1 cellular context compared by ENCODE assay signal in the genomic region with DNA sequence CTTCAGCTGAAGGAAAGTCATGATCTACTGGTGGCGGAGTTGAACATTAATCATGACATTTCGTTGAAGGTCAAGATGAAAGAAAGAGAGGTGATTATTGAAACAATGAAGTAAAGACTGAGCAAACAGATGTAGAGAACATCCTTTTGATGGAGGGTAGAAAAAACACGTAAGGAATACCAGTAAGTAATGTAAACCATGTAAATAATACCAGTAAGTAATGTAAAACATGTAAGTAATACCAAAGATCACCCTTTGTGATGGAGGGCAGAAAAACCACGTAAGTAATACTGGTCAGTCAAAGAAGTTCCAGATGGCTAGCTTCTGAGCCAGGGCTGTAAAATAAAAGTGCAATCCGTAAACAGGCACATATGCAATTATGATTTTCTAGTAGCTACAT.
TF ChIP-seq lines count a peak whose summit lies in the region.

No MANE protein-coding gene starts in this region.

TF ChIP-seq in HepG2, 621 proteins besides CTCF, POLR2A, EP300 and RAD21 (continued from another document and continues in another):
- TF ChIP-seq, protein P1, sequence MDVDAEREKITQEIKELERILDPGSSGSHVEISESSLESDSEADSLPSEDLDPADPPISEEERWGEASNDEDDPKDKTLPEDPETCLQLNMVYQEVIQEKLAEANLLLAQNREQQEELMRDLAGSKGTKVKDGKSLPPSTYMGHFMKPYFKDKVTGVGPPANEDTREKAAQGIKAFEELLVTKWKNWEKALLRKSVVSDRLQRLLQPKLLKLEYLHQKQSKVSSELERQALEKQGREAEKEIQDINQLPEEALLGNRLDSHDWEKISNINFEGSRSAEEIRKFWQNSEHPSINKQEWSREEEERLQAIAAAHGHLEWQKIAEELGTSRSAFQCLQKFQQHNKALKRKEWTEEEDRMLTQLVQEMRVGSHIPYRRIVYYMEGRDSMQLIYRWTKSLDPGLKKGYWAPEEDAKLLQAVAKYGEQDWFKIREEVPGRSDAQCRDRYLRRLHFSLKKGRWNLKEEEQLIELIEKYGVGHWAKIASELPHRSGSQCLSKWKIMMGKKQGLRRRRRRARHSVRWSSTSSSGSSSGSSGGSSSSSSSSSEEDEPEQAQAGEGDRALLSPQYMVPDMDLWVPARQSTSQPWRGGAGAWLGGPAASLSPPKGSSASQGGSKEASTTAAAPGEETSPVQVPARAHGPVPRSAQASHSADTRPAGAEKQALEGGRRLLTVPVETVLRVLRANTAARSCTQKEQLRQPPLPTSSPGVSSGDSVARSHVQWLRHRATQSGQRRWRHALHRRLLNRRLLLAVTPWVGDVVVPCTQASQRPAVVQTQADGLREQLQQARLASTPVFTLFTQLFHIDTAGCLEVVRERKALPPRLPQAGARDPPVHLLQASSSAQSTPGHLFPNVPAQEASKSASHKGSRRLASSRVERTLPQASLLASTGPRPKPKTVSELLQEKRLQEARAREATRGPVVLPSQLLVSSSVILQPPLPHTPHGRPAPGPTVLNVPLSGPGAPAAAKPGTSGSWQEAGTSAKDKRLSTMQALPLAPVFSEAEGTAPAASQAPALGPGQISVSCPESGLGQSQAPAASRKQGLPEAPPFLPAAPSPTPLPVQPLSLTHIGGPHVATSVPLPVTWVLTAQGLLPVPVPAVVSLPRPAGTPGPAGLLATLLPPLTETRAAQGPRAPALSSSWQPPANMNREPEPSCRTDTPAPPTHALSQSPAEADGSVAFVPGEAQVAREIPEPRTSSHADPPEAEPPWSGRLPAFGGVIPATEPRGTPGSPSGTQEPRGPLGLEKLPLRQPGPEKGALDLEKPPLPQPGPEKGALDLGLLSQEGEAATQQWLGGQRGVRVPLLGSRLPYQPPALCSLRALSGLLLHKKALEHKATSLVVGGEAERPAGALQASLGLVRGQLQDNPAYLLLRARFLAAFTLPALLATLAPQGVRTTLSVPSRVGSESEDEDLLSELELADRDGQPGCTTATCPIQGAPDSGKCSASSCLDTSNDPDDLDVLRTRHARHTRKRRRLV (CRISPR knock-in tag; IDR thresholded peaks at IDR 0.05) = no peak
- no peak for TF ChIP-seq AGO2 (optimal IDR thresholded peaks at IDR 0.05; ENCODE audit: low read depth, low read length)
- TF ChIP-seq ISL2 (CRISPR knock-in tag; IDR thresholded peaks at IDR 0.05) = peak; percentile 99
- TF ChIP-seq, protein P2, sequence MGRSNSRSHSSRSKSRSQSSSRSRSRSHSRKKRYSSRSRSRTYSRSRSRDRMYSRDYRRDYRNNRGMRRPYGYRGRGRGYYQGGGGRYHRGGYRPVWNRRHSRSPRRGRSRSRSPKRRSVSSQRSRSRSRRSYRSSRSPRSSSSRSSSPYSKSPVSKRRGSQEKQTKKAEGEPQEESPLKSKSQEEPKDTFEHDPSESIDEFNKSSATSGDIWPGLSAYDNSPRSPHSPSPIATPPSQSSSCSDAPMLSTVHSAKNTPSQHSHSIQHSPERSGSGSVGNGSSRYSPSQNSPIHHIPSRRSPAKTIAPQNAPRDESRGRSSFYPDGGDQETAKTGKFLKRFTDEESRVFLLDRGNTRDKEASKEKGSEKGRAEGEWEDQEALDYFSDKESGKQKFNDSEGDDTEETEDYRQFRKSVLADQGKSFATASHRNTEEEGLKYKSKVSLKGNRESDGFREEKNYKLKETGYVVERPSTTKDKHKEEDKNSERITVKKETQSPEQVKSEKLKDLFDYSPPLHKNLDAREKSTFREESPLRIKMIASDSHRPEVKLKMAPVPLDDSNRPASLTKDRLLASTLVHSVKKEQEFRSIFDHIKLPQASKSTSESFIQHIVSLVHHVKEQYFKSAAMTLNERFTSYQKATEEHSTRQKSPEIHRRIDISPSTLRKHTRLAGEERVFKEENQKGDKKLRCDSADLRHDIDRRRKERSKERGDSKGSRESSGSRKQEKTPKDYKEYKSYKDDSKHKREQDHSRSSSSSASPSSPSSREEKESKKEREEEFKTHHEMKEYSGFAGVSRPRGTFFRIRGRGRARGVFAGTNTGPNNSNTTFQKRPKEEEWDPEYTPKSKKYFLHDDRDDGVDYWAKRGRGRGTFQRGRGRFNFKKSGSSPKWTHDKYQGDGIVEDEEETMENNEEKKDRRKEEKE (IDR thresholded peaks at IDR 0.05) = no peak
- TF ChIP-seq ZSCAN20 (CRISPR knock-in tag; IDR thresholded peaks at IDR 0.05; ENCODE audit: borderline replicate concordance) = no peak
- TF ChIP-seq, protein P3, sequence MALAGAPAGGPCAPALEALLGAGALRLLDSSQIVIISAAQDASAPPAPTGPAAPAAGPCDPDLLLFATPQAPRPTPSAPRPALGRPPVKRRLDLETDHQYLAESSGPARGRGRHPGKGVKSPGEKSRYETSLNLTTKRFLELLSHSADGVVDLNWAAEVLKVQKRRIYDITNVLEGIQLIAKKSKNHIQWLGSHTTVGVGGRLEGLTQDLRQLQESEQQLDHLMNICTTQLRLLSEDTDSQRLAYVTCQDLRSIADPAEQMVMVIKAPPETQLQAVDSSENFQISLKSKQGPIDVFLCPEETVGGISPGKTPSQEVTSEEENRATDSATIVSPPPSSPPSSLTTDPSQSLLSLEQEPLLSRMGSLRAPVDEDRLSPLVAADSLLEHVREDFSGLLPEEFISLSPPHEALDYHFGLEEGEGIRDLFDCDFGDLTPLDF (CRISPR knock-in tag; IDR thresholded peaks at IDR 0.05) = no peak
- TF ChIP-seq, protein P4, sequence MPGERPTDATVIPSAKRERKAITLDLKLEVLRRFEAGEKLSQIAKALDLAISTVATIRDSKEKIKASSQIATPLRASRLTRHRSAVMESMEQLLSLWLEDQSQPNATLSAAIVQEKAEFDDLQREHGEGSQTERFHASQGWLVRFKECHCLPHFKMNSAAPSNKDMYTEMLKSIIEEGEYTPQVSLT (CRISPR knock-in tag; IDR thresholded peaks at IDR 0.05; ENCODE audit: borderline replicate concordance, low read depth) = no peak
- TF ChIP-seq TMF1 (CRISPR knock-in tag; IDR thresholded peaks at IDR 0.05; ENCODE audit: low read depth) = no peak
- TF ChIP-seq FLYWCH1 (CRISPR knock-in tag; IDR thresholded peaks at IDR 0.05) = no peak
- TF ChIP-seq ZNF263 (CRISPR knock-in tag; IDR thresholded peaks at IDR 0.05) = no peak
- TF ChIP-seq FIP1L1 (IDR thresholded peaks at IDR 0.05; ENCODE audit: borderline replicate concordance, insufficient read depth, low read depth, low read length) = no peak
- 0 out of 4 replicates have a peak, but pooled peaks of 1 of the 2 experiments have one; percentile 49 for TF ChIP-seq KLF16 (CRISPR knock-in tag; IDR thresholded peaks at IDR 0.05)
- TF ChIP-seq, protein P5, sequence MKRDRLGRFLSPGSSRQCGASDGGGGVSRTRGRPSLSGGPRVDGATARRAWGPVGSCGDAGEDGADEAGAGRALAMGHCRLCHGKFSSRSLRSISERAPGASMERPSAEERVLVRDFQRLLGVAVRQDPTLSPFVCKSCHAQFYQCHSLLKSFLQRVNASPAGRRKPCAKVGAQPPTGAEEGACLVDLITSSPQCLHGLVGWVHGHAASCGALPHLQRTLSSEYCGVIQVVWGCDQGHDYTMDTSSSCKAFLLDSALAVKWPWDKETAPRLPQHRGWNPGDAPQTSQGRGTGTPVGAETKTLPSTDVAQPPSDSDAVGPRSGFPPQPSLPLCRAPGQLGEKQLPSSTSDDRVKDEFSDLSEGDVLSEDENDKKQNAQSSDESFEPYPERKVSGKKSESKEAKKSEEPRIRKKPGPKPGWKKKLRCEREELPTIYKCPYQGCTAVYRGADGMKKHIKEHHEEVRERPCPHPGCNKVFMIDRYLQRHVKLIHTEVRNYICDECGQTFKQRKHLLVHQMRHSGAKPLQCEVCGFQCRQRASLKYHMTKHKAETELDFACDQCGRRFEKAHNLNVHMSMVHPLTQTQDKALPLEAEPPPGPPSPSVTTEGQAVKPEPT (CRISPR knock-in tag; IDR thresholded peaks at IDR 0.05; ENCODE audit: low read depth) = no peak
- TF ChIP-seq, protein P6, sequence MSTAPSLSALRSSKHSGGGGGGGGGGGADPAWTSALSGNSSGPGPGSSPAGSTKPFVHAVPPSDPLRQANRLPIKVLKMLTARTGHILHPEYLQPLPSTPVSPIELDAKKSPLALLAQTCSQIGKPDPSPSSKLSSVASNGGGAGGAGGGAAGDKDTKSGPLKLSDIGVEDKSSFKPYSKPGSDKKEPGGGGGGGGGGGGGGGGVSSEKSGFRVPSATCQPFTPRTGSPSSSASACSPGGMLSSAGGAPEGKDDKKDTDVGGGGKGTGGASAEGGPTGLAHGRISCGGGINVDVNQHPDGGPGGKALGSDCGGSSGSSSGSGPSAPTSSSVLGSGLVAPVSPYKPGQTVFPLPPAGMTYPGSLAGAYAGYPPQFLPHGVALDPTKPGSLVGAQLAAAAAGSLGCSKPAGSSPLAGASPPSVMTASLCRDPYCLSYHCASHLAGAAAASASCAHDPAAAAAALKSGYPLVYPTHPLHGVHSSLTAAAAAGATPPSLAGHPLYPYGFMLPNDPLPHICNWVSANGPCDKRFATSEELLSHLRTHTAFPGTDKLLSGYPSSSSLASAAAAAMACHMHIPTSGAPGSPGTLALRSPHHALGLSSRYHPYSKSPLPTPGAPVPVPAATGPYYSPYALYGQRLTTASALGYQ (CRISPR knock-in tag; IDR thresholded peaks at IDR 0.05) = peak; percentile 83
- peak; percentile 87; the same call in 1 of the 2 replicates for TF ChIP-seq ZNF331 (CRISPR knock-in tag; IDR thresholded peaks at IDR 0.05)
- TF ChIP-seq FOXC1 (CRISPR knock-in tag; IDR thresholded peaks at IDR 0.05; ENCODE audit: borderline replicate concordance) = no peak
- TF ChIP-seq, protein P7, sequence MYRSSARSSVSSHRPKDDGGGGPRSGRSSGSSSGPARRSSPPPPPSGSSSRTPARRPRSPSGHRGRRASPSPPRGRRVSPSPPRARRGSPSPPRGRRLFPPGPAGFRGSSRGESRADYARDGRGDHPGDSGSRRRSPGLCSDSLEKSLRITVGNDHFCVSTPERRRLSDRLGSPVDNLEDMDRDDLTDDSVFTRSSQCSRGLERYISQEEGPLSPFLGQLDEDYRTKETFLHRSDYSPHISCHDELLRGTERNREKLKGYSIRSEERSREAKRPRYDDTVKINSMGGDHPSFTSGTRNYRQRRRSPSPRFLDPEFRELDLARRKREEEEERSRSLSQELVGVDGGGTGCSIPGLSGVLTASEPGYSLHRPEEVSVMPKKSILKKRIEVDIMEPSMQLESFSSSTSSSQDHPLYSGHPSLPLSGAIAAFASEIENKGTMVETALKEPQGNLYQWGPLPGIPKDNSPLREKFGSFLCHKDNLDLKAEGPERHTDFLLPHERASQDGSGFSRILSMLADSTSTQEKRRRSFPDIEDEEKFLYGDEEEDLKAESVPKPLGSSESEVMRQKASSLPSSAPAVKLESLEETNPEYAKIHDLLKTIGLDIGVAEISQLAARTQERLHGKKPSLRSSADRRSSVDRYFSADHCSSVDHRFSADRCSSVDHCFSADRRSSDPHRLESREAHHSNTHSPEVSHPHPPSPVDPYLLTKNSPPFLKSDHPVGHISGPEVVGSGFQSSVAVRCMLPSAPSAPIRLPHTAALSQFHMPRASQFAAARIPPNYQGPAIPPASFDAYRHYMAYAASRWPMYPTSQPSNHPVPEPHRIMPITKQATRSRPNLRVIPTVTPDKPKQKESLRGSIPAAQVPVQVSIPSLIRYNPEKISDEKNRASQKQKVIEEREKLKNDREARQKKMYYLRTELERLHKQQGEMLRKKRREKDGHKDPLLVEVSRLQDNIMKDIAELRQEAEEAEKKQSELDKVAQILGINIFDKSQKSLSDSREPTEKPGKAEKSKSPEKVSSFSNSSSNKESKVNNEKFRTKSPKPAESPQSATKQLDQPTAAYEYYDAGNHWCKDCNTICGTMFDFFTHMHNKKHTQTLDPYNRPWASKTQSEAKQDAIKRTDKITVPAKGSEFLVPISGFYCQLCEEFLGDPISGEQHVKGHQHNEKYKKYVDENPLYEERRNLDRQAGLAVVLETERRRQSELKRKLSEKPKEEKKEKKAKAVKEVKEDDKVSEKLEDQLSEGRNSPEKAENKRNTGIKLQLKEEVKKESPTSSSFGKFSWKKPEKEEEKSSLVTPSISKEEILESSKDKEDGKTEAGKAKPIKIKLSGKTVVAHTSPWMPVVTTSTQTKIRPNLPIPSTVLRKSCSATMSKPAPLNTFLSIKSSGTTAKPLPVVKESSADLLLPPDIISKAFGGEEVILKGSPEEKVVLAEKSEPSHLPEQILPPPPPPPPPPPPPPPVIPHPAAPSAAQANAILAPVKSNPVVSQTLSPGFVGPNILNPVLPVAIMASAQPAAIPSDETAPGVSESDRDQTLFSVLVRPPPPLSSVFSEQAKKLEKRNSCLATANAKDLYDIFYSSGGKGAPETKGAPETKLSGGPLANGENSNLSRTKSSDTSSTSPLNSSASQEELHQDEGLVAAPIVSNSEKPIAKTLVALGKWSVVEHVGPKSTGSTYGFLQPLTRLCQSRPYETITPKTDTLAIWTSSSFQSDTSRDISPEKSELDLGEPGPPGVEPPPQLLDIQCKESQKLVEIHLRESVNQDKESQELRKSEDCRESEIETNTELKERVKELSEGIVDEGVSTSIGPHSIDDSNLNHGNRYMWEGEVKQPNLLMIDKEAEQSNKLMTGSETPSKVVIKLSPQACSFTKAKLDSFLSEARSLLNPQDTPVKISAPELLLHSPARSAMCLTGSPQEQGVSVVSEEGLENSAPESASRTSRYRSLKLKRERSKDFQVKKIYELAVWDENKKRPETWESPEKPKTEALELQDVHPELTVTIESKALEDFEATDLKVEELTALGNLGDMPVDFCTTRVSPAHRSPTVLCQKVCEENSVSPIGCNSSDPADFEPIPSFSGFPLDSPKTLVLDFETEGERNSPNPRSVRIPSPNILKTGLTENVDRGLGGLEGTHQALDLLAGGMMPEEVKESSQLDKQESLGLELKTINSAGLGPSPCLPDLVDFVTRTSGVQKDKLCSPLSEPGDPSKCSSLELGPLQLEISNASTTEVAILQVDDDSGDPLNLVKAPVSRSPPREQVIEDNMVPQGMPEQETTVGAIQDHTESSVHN (CRISPR knock-in tag; IDR thresholded peaks at IDR 0.05) = no peak
- peak; percentile 50; the same call in 1 of the 2 replicates for TF ChIP-seq SAP130 (CRISPR knock-in tag; IDR thresholded peaks at IDR 0.05; ENCODE audit: low read depth)
- TF ChIP-seq ZNF761 (CRISPR knock-in tag; conservative IDR thresholded peaks at IDR 0.05) = no peak
- no peak for TF ChIP-seq HMGA1 (CRISPR knock-in tag; conservative IDR thresholded peaks at IDR 0.05)
- TF ChIP-seq, protein P8, sequence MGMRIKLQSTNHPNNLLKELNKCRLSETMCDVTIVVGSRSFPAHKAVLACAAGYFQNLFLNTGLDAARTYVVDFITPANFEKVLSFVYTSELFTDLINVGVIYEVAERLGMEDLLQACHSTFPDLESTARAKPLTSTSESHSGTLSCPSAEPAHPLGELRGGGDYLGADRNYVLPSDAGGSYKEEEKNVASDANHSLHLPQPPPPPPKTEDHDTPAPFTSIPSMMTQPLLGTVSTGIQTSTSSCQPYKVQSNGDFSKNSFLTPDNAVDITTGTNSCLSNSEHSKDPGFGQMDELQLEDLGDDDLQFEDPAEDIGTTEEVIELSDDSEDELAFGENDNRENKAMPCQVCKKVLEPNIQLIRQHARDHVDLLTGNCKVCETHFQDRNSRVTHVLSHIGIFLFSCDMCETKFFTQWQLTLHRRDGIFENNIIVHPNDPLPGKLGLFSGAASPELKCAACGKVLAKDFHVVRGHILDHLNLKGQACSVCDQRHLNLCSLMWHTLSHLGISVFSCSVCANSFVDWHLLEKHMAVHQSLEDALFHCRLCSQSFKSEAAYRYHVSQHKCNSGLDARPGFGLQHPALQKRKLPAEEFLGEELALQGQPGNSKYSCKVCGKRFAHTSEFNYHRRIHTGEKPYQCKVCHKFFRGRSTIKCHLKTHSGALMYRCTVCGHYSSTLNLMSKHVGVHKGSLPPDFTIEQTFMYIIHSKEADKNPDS (CRISPR knock-in tag; IDR thresholded peaks at IDR 0.05) = peak; percentile 79; the same call in 1 of the 2 replicates
- no peak for TF ChIP-seq STAT5B (CRISPR knock-in tag; IDR thresholded peaks at IDR 0.05)
- TF ChIP-seq, protein P9, sequence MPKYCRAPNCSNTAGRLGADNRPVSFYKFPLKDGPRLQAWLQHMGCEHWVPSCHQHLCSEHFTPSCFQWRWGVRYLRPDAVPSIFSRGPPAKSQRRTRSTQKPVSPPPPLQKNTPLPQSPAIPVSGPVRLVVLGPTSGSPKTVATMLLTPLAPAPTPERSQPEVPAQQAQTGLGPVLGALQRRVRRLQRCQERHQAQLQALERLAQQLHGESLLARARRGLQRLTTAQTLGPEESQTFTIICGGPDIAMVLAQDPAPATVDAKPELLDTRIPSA (CRISPR knock-in tag; IDR thresholded peaks at IDR 0.05; ENCODE audit: borderline replicate concordance) = no peak
- no peak for TF ChIP-seq ZNF44 (CRISPR knock-in tag; IDR thresholded peaks at IDR 0.05)
- no peak for TF ChIP-seq ZNF782 (CRISPR knock-in tag; IDR thresholded peaks at IDR 0.05; ENCODE audit: borderline replicate concordance)
